In genomic region chr5:54021413-54022155, GRCh38 we compare ENCODE assay signal across 2 cellular contexts.
TF ChIP-seq lines count a peak whose summit lies in the region.

No MANE protein-coding gene starts in this region.

TF ChIP-seq in A549, 52 proteins besides CTCF, POLR2A, EP300 and RAD21:
- TF ChIP-seq MAX (IDR thresholded peaks at IDR 0.05) (no peak), EHMT2 (IDR thresholded peaks at IDR 0.05; ENCODE audit: low read depth) (no peak), CBX2 (IDR thresholded peaks at IDR 0.05; ENCODE audit: borderline replicate concordance, low read depth) (no peak), TFCP2L1 (CRISPR knock-in tag; IDR thresholded peaks at IDR 0.05) (no peak), CEBPB (IDR thresholded peaks at IDR 0.05) (no peak)
- TF ChIP-seq, protein P1, sequence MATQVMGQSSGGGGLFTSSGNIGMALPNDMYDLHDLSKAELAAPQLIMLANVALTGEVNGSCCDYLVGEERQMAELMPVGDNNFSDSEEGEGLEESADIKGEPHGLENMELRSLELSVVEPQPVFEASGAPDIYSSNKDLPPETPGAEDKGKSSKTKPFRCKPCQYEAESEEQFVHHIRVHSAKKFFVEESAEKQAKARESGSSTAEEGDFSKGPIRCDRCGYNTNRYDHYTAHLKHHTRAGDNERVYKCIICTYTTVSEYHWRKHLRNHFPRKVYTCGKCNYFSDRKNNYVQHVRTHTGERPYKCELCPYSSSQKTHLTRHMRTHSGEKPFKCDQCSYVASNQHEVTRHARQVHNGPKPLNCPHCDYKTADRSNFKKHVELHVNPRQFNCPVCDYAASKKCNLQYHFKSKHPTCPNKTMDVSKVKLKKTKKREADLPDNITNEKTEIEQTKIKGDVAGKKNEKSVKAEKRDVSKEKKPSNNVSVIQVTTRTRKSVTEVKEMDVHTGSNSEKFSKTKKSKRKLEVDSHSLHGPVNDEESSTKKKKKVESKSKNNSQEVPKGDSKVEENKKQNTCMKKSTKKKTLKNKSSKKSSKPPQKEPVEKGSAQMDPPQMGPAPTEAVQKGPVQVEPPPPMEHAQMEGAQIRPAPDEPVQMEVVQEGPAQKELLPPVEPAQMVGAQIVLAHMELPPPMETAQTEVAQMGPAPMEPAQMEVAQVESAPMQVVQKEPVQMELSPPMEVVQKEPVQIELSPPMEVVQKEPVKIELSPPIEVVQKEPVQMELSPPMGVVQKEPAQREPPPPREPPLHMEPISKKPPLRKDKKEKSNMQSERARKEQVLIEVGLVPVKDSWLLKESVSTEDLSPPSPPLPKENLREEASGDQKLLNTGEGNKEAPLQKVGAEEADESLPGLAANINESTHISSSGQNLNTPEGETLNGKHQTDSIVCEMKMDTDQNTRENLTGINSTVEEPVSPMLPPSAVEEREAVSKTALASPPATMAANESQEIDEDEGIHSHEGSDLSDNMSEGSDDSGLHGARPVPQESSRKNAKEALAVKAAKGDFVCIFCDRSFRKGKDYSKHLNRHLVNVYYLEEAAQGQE (IDR thresholded peaks at IDR 0.05) = no peak

TF ChIP-seq in H1, 55 proteins besides CTCF, POLR2A, EP300 and RAD21:
- no peak for TF ChIP-seq GABPA (IDR thresholded peaks at IDR 0.05; ENCODE audit: borderline replicate concordance, insufficient read depth, low read length)
- peak; percentile 83 for TF ChIP-seq CEBPB (IDR thresholded peaks at IDR 0.05; ENCODE audit: low read depth, low read length)
- no peak for TF ChIP-seq NANOG (IDR thresholded peaks at IDR 0.05; ENCODE audit: insufficient read depth, low read depth, low read length, poor library complexity, severe bottlenecking)
